8 cellular contexts compared by ENCODE assay signal in genomic region chr19:3142292-3142670, GRCh38. TPM values are rescaled to one million over a fixed set of nuclear protein-coding genes. Genes with fewer than 3 reads are reported as not detected.
DNase-seq lines count a peak whose midpoint lies in the region; ATAC-seq and TF ChIP-seq lines count a peak whose summit lies in the region.

No MANE protein-coding gene starts in this region.

- no peaks in the 10 kb centered on the region for H3K27me3 ChIP-seq in SJCRH30
- H3K27me3 ChIP-seq in skeletal muscle tissue (ENCODE audit: control insufficient read depth in 3 of 3, insufficient read depth in 3 of 3, low read length in 3 of 3) = peaks cover 0 to 14% (median 4%) of the 10 kb centered on the region in 3 donors

- peak overlapping the region; percentile 70 for H3K27ac ChIP-seq in SJCRH30
- peak overlapping the region; percentile 66 for H3K27ac ChIP-seq in skeletal muscle tissue (ENCODE audit: low read depth, low read length)

- H3K27ac Mint-ChIP-seq in endothelial cell (ENCODE audit: unreplicated experiment) = peak overlapping the region; percentile 85

- ATAC-seq in HG03139 (IDR thresholded peaks at IDR 0.05; ENCODE audit: unreplicated experiment) = no peak
- ATAC-seq in HG02852 (IDR thresholded peaks at IDR 0.05; ENCODE audit: unreplicated experiment) = no peak

- no peak overlapping the region for H3K9ac ChIP-seq in skeletal muscle tissue (ENCODE audit: low read depth in 1 of 3, low read length in 3 of 3)

- TF ChIP-seq CTCF in endothelial cell (IDR thresholded peaks at IDR 0.05; ENCODE audit: unreplicated experiment) = no peak

- peak overlapping the region; percentile 22 for H3K4me3 ChIP-seq in SJCRH30
- H3K4me3 ChIP-seq in skeletal muscle tissue (ENCODE audit: low read length in 3 of 3) = peak overlapping the region in 1 of 3 donors; percentile 41

- peaks cover 2% of the 10 kb centered on the region for H3K27me3 Mint-ChIP-seq in endothelial cell (ENCODE audit: unreplicated experiment)

- no peaks in the 10 kb centered on the region for H3K9me3 Mint-ChIP-seq in endothelial cell (ENCODE audit: unreplicated experiment)

- H3K36me3 Mint-ChIP-seq in endothelial cell (ENCODE audit: low read depth, unreplicated experiment) = no peaks in the 10 kb centered on the region

- H3K9me3 ChIP-seq in SJCRH30 (replicated peaks) (no peaks in the 10 kb centered on the region), skeletal muscle tissue (ENCODE audit: control insufficient read depth in 3 of 3, low read length in 3 of 3) (no peaks in the 10 kb centered on the region)

- H3K36me3 ChIP-seq in SJCRH30 (no peaks in the 10 kb centered on the region), skeletal muscle tissue (ENCODE audit: control insufficient read depth in 3 of 3, insufficient read depth in 3 of 3, low read length in 3 of 3) (no peaks in the 10 kb centered on the region)

- DNase-seq in GM03348 (ENCODE audit: low spot score) (peak; percentile 88), SJCRH30 (no peak), endothelial cell (ENCODE audit: low spot score) (no peak), H4 (ENCODE audit: low spot score) (no peak), pons (ENCODE audit: low spot score) (no peak)

- peaks cover 4% of the 10 kb centered on the region for H3K4me1 ChIP-seq in SJCRH30
- peaks cover 4 to 11% (median 4%) of the 10 kb centered on the region in 3 donors for H3K4me1 ChIP-seq in skeletal muscle tissue (ENCODE audit: control insufficient read depth in 3 of 3, insufficient read depth in 3 of 3, low read length in 3 of 3)

- H3K4me1 Mint-ChIP-seq in endothelial cell (ENCODE audit: unreplicated experiment) = peaks cover 15% of the 10 kb centered on the region

- no peak overlapping the region for H3K4me3 Mint-ChIP-seq in endothelial cell (ENCODE audit: unreplicated experiment)

RNA-seq across cellular contexts. Expression of gene GNA15, which starts 6.4 kb away (rescaled TPM):
- total RNA-seq in SJCRH30 (2014; rRNA removed; shearing (Covaris generic)) = 0.13 and 0.59 TPM in 2 replicates
- not detected for total RNA-seq in endothelial cell (ENCODE audit: unreplicated experiment)
- 3.1 TPM for total RNA-seq in skeletal muscle tissue
- total RNA-seq in H4 (2014; rRNA removed; shearing (Covaris generic)) = not detected in 2 replicates

RNA-seq across cellular contexts. Expression of gene S1PR4, which starts 36.3 kb away (rescaled TPM):
- total RNA-seq in SJCRH30 (2014; rRNA removed; shearing (Covaris generic)) = not detected in 2 replicates
- total RNA-seq in endothelial cell (ENCODE audit: unreplicated experiment) = not detected
- 2.1 TPM for total RNA-seq in skeletal muscle tissue
- not detected in 2 replicates for total RNA-seq in H4 (2014; rRNA removed; shearing (Covaris generic))

RNA-seq across cellular contexts. Expression of gene NCLN, which starts 43.4 kb away (rescaled TPM):
- 39.8 and 41.8 TPM in 2 replicates for total RNA-seq in SJCRH30 (2014; rRNA removed; shearing (Covaris generic))
- total RNA-seq in endothelial cell (ENCODE audit: unreplicated experiment) = 63.0 TPM
- 8.9 TPM for total RNA-seq in skeletal muscle tissue
- total RNA-seq in H4 (2014; rRNA removed; shearing (Covaris generic)) = 33.7 and 35.0 TPM in 2 replicates

RNA-seq across cellular contexts. Expression of gene GNA11, which starts 48.1 kb away (rescaled TPM):
- total RNA-seq in SJCRH30 (2014; rRNA removed; shearing (Covaris generic)) = 35.8 and 40.1 TPM in 2 replicates
- total RNA-seq in endothelial cell (ENCODE audit: unreplicated experiment) (35.8 TPM), skeletal muscle tissue (37.1 TPM)
- 16.5 and 20.5 TPM in 2 replicates for total RNA-seq in H4 (2014; rRNA removed; shearing (Covaris generic))
